ENCODE assay signal across 35 cellular contexts in the genomic region with DNA sequence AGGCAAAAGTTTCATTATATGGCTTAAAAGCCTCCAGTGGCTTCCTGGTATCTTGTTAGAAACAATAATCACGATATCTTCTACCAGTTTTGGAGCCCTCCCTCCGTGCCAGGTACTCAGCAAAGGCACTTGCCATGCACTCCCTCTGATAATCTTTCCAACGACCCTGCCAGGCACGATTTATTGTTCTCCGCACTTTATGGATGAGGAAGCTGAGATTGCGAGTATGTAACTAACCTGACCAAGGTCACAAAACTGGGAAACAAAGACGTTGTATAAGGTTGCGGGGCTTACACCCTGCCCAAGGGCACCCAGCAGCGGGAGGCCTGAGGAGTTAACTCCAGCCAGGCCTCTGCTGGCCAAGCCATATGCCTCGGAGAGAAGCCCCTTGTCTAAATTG.
"Had no signal": no experiment of that assay in that cellular context is flagged by ENCODE, and none has a peak within 500 bp of the region (broad histone marks: within the 10 kb centered on the region; RNA-seq: fewer than 3 reads in every experiment).

No MANE protein-coding gene starts in this region.

- H3K36me3 Mint-ChIP-seq: activated CD4-positive, alpha-beta memory T cell treated with anti-CD3 and anti-CD28 coated beads for 36 hours; activated CD8-positive, alpha-beta memory T cell treated with anti-CD3 and anti-CD28 coated beads, Interleukin-2, amount 10 ng/mL, durations not matched to agents 7 days and 5 days; activated naive CD4-positive, alpha-beta T cell treated with anti-CD3 and anti-CD28 coated beads, Interleukin-2, amount 50 U/mL, for 24 hours; activated naive CD8-positive, alpha-beta T cell treated with anti-CD3 and anti-CD28 coated beads for 36 hours had no signal

- H3K9me3 ChIP-seq: adrenal gland, body of pancreas, esophagus squamous epithelium, gastroesophageal sphincter had no signal

- ATAC-seq: activated CD4-positive, alpha-beta T cell treated with anti-CD3 and anti-CD28 coated beads for 36 hours; activated CD4-positive, CD25-positive, alpha-beta regulatory T cell treated with anti-CD3 and anti-CD28 coated beads, Interleukin-2, amount 50 U/mL, for 24 hours; activated CD8-positive, alpha-beta memory T cell treated with anti-CD3 and anti-CD28 coated beads, Interleukin-2, amount 10 ng/mL, durations not matched to agents 7 days and 5 days; activated CD8-positive, alpha-beta T cell treated with anti-CD3 and anti-CD28 coated beads, Interleukin-2, amount 10 ng/mL, durations not matched to agents 7 days and 5 days; activated naive CD8-positive, alpha-beta T cell treated with anti-CD3 and anti-CD28 coated beads, Interleukin-2, amount 50 U/mL, for 24 hours; body of pancreas; effector memory CD8-positive, alpha-beta T cell; gastroesophageal sphincter; T-helper 17 cell had no signal

- H3K9me3 Mint-ChIP-seq: activated B cell treated with CpG ODN at 0.5 μM for 24 hours; activated CD4-positive, alpha-beta memory T cell treated with anti-CD3 and anti-CD28 coated beads for 36 hours; activated CD4-positive, alpha-beta T cell treated with anti-CD3 and anti-CD28 coated beads, Interleukin-2, amount 10 ng/mL, durations not matched to agents 24 days and 14 days; activated naive CD4-positive, alpha-beta T cell treated with anti-CD3 and anti-CD28 coated beads for 36 hours; activated naive CD4-positive, alpha-beta T cell treated with anti-CD3 and anti-CD28 coated beads, Interleukin-2, amount 50 U/mL, for 24 hours; activated naive CD8-positive, alpha-beta T cell treated with anti-CD3 and anti-CD28 coated beads, Interleukin-2, amount 50 U/mL, for 24 hours; activated T-helper 1 cell treated with anti-CD3 and anti-CD28 coated beads, Interleukin-12 subunit alpha, Interleukin-12 subunit beta, Interleukin-2, Interleukin-4 antibody, amounts not matched to agents 30 ng/mL and 10 ng/mL and 1 ng/mL, durations not matched to agents 14 hours and 24 hours and 36 hours; activated T-helper 2 cell treated with anti-CD3 and anti-CD28 coated beads, Interferon-gamma antibody, Interleukin-2, Interleukin-4, amounts not matched to agents 10 μg/mL and 5 μg/mL and 100 μg/mL, durations not matched to agents 14 hours and 24 hours and 36 hours; effector memory CD8-positive, alpha-beta T cell; T-helper 2 cell treated with Interferon-gamma antibody and Interleukin-4, amounts not matched to agents 5 μg/mL and 100 μg/mL, for 36 hours had no signal

- H3K27ac Mint-ChIP-seq: activated B cell treated with CpG ODN at 0.5 μM for 24 hours; activated CD4-positive, alpha-beta memory T cell treated with anti-CD3 and anti-CD28 coated beads for 36 hours; activated CD4-positive, alpha-beta T cell treated with anti-CD3 and anti-CD28 coated beads for 36 hours; activated CD4-positive, alpha-beta T cell treated with anti-CD3 and anti-CD28 coated beads, Interleukin-2, amount 10 ng/mL, durations not matched to agents 24 days and 14 days; activated CD8-positive, alpha-beta memory T cell treated with anti-CD3 and anti-CD28 coated beads, Interleukin-2, amount 10 ng/mL, durations not matched to agents 7 days and 5 days; activated CD8-positive, alpha-beta T cell treated with anti-CD3 and anti-CD28 coated beads, Interleukin-2, amount 10 ng/mL, durations not matched to agents 7 days and 5 days; activated naive CD4-positive, alpha-beta T cell treated with anti-CD3 and anti-CD28 coated beads for 36 hours; activated naive CD4-positive, alpha-beta T cell treated with anti-CD3 and anti-CD28 coated beads, Interleukin-2, amount 50 U/mL, for 24 hours; activated naive CD8-positive, alpha-beta T cell treated with anti-CD3 and anti-CD28 coated beads for 36 hours; activated naive CD8-positive, alpha-beta T cell treated with anti-CD3 and anti-CD28 coated beads, Interleukin-2, amount 50 U/mL, for 24 hours; activated T-helper 1 cell treated with anti-CD3 and anti-CD28 coated beads, Interleukin-12 subunit alpha, Interleukin-12 subunit beta, Interleukin-2, Interleukin-4 antibody, amounts not matched to agents 30 ng/mL and 10 ng/mL and 1 ng/mL, durations not matched to agents 14 hours and 24 hours and 36 hours; activated T-helper 2 cell treated with anti-CD3 and anti-CD28 coated beads, Interferon-gamma antibody, Interleukin-2, Interleukin-4, amounts not matched to agents 10 μg/mL and 5 μg/mL and 100 μg/mL, durations not matched to agents 14 hours and 24 hours and 36 hours; effector memory CD8-positive, alpha-beta T cell; T-helper 17 cell; T-helper 2 cell treated with Interferon-gamma antibody and Interleukin-4, amounts not matched to agents 5 μg/mL and 100 μg/mL, for 36 hours had no signal

- H3K4me1 ChIP-seq: adrenal gland, body of pancreas, esophagus squamous epithelium, gastroesophageal sphincter had no signal

- H3K27me3 ChIP-seq: adrenal gland, body of pancreas, esophagus squamous epithelium, gastroesophageal sphincter had no signal

- H3K4me3 ChIP-seq: adrenal gland, body of pancreas, esophagus squamous epithelium, gastroesophageal sphincter had no signal

- H3K4me1 Mint-ChIP-seq: activated B cell treated with CpG ODN at 0.5 μM for 24 hours; activated CD4-positive, alpha-beta T cell treated with anti-CD3 and anti-CD28 coated beads for 36 hours; activated CD4-positive, alpha-beta T cell treated with anti-CD3 and anti-CD28 coated beads, Interleukin-2, amount 10 ng/mL, durations not matched to agents 24 days and 14 days; activated CD8-positive, alpha-beta memory T cell treated with anti-CD3 and anti-CD28 coated beads, Interleukin-2, amount 10 ng/mL, durations not matched to agents 7 days and 5 days; activated naive CD4-positive, alpha-beta T cell treated with anti-CD3 and anti-CD28 coated beads, Interleukin-2, amount 50 U/mL, for 24 hours; activated naive CD8-positive, alpha-beta T cell treated with anti-CD3 and anti-CD28 coated beads for 36 hours; activated naive CD8-positive, alpha-beta T cell treated with anti-CD3 and anti-CD28 coated beads, Interleukin-2, amount 50 U/mL, for 24 hours; T-helper 17 cell had no signal

- H3K27ac ChIP-seq: adrenal gland, body of pancreas, epithelial cell of prostate, esophagus squamous epithelium, gastroesophageal sphincter, WERI-Rb-1 had no signal

- H3K36me3 ChIP-seq: adrenal gland, esophagus squamous epithelium, gastroesophageal sphincter, WERI-Rb-1 had no signal

- H3K4me3 Mint-ChIP-seq: activated B cell treated with CpG ODN at 0.5 μM for 24 hours; activated CD4-positive, alpha-beta memory T cell treated with anti-CD3 and anti-CD28 coated beads for 36 hours; activated CD4-positive, alpha-beta T cell treated with anti-CD3 and anti-CD28 coated beads for 36 hours; activated CD4-positive, alpha-beta T cell treated with anti-CD3 and anti-CD28 coated beads, Interleukin-2, amount 10 ng/mL, durations not matched to agents 24 days and 14 days; activated CD8-positive, alpha-beta memory T cell treated with anti-CD3 and anti-CD28 coated beads, Interleukin-2, amount 10 ng/mL, durations not matched to agents 7 days and 5 days; activated CD8-positive, alpha-beta T cell treated with anti-CD3 and anti-CD28 coated beads, Interleukin-2, amount 10 ng/mL, durations not matched to agents 7 days and 5 days; activated naive CD4-positive, alpha-beta T cell treated with anti-CD3 and anti-CD28 coated beads for 36 hours; activated naive CD4-positive, alpha-beta T cell treated with anti-CD3 and anti-CD28 coated beads, Interleukin-2, amount 50 U/mL, for 24 hours; activated naive CD8-positive, alpha-beta T cell treated with anti-CD3 and anti-CD28 coated beads for 36 hours; activated naive CD8-positive, alpha-beta T cell treated with anti-CD3 and anti-CD28 coated beads, Interleukin-2, amount 50 U/mL, for 24 hours; activated T-helper 1 cell treated with anti-CD3 and anti-CD28 coated beads, Interleukin-12 subunit alpha, Interleukin-12 subunit beta, Interleukin-2, Interleukin-4 antibody, amounts not matched to agents 30 ng/mL and 10 ng/mL and 1 ng/mL, durations not matched to agents 14 hours and 24 hours and 36 hours; effector memory CD8-positive, alpha-beta T cell; T-helper 17 cell; T-helper 2 cell treated with Interferon-gamma antibody and Interleukin-4, amounts not matched to agents 5 μg/mL and 100 μg/mL, for 36 hours had no signal

- DNase-seq: activated B cell treated with CpG ODN at 0.5 μM for 24 hours; activated CD4-positive, alpha-beta memory T cell treated with anti-CD3 and anti-CD28 coated beads for 36 hours; activated CD4-positive, alpha-beta T cell treated with anti-CD3 and anti-CD28 coated beads for 36 hours; activated CD4-positive, alpha-beta T cell treated with anti-CD3 and anti-CD28 coated beads, Interleukin-2, amount 10 ng/mL, durations not matched to agents 24 days and 14 days; activated CD8-positive, alpha-beta memory T cell treated with anti-CD3 and anti-CD28 coated beads, Interleukin-2, amount 10 ng/mL, durations not matched to agents 7 days and 5 days; activated CD8-positive, alpha-beta memory T cell treated with anti-CD3 and anti-CD28 coated beads, Interleukin-2, amount 50 U/mL, for 4 hours; activated CD8-positive, alpha-beta T cell treated with anti-CD3 and anti-CD28 coated beads, Interleukin-2, amount 10 ng/mL, durations not matched to agents 7 days and 5 days; activated effector memory CD4-positive, alpha-beta T cell treated with anti-CD3 and anti-CD28 coated beads, Interleukin-2, amount 50 U/mL, for 16 hours; activated naive CD4-positive, alpha-beta T cell treated with anti-CD3 and anti-CD28 coated beads for 36 hours; activated naive CD8-positive, alpha-beta T cell treated with anti-CD3 and anti-CD28 coated beads for 36 hours; activated naive CD8-positive, alpha-beta T cell treated with anti-CD3 and anti-CD28 coated beads, Interleukin-2, amount 50 U/mL, for 24 hours; activated T-cell treated with anti-CD3 and anti-CD28 coated beads, Interleukin-2, amount 50 U/mL, for 1 hour; activated T-cell treated with anti-CD3 and anti-CD28 coated beads, Interleukin-2, amount 50 U/mL, for 48 hours; adrenal gland; amygdala; aorta; body of pancreas; caudate nucleus; cortex of kidney; dermis blood vessel endothelial cell; effector CD4-positive, alpha-beta T cell; effector memory CD8-positive, alpha-beta T cell; esophagus squamous epithelium; foreskin melanocyte; T-helper 1 cell; T-helper 17 cell; T1000 had no signal
